9 cellular contexts compared by ENCODE assay signal in genomic region chr20:32902456-32903420, GRCh38. TPM values are rescaled to one million over a fixed set of nuclear protein-coding genes. Genes with fewer than 3 reads are reported as not detected.
DNase-seq lines count a peak whose midpoint lies in the region; ATAC-seq and TF ChIP-seq lines count a peak whose summit lies in the region.
"Had no signal": no experiment of that assay in that cellular context is flagged by ENCODE, and none has a peak within 500 bp of the region (broad histone marks: within the 10 kb centered on the region; RNA-seq: fewer than 3 reads in every experiment).

No MANE protein-coding gene starts in this region.

- POLR2A ChIA-PET in WTC11 (lab: Charles Lee) = no interaction called here

- dilution Hi-C loops in mammary epithelial cell (cut with HindIII; ENCODE audit: low sequenced_read_pairs) = loop anchor here (5.0 kb wide), 1 partner anchor 85 kb away; no protein-coding TSS in a partner anchor

- H3K36me3 Mint-ChIP-seq in WTC11 = no peaks in the 10 kb centered on the region

- H4K20me1 ChIP-seq in mammary epithelial cell (ENCODE audit: insufficient read depth, low read length) = no peaks in the 10 kb centered on the region
- H4K20me1 ChIP-seq: BLaER1 had no signal

- BruUV-seq in mammary epithelial cell (replicated peaks; lab: Mats Ljungman, UMichigan) = no TSS peak

- no peak overlapping the region for H3K4me2 ChIP-seq in mammary epithelial cell (ENCODE audit: insufficient read depth, low read depth, low read length)
- H3K4me2 ChIP-seq: BLaER1 had no signal

- TF ChIP-seq CTCF in WTC11 (IDR thresholded peaks at IDR 0.05) (peak; percentile 89), mammary epithelial cell (conservative IDR thresholded peaks at IDR 0.05 in 1 of 2, IDR thresholded peaks at IDR 0.05 in 1 of 2; ENCODE audit: extremely low read depth in 1 of 2, insufficient read depth in 1 of 2, low read depth in 1 of 2, low read length in 2 of 2) (peak; percentile 86 to 95)

- no peaks in the 10 kb centered on the region for H3K79me2 ChIP-seq in mammary epithelial cell (ENCODE audit: insufficient read depth, low read length)

- H3K9me3 Mint-ChIP-seq in WTC11 = no peaks in the 10 kb centered on the region

- no peak overlapping the region for H3K9ac ChIP-seq in mammary epithelial cell (ENCODE audit: insufficient read depth, low read length)
- H3K9ac ChIP-seq: BLaER1 had no signal

- H3K27me3 ChIP-seq in mammary epithelial cell (ENCODE audit: insufficient read depth, low read length) = no peaks in the 10 kb centered on the region
- H3K27me3 ChIP-seq: BLaER1 had no signal

- no peaks in the 10 kb centered on the region for H3K4me1 ChIP-seq in mammary epithelial cell (ENCODE audit: insufficient read depth, low read length)

- H3K27ac ChIP-seq in mammary epithelial cell (ENCODE audit: insufficient read depth, low read depth, low read length) = no peak overlapping the region
- H3K27ac ChIP-seq: BLaER1 had no signal

- no peaks in the 10 kb centered on the region for H3K4me1 Mint-ChIP-seq in WTC11

- DNase-seq in DMS153 treated with DMSO at 0.1 percent for 48 hours (lab: John Stamatoyannopoulos, UW; ENCODE audit: unreplicated experiment) = peak; percentile 18
- no peak for DNase-seq in DMS153 (lab: John Stamatoyannopoulos, UW)
- DNase-seq in NCI-H1105 treated with DMSO at 0.1 percent for 48 hours (lab: John Stamatoyannopoulos, UW) = peak; percentile 48
- peak; percentile 60 for DNase-seq in WTC11 (ENCODE audit: low spot score)
- peak; percentile 36 for DNase-seq in mammary epithelial cell
- peak; percentile 59 for DNase-seq in left lobe of liver (ENCODE audit: low spot score)
- DNase-seq in stimulated activated CD4-positive, alpha-beta T cell treated with anti-CD3 and anti-CD28 coated beads, TNF-alpha, amount 100 ng/mL, for 24 hours (ENCODE audit: low read depth in 3 of 3) = peak; percentile 44 to 63 (median 46)
- DNase-seq in NCI-H187 treated with DMSO at 0.1 percent for 48 hours (lab: John Stamatoyannopoulos, UW) = no peak

- in situ Hi-C loops in mammary epithelial cell (cut with MboI; ENCODE audit: low sequenced_read_pairs in 2 of 2) = loop anchor here in 1 of 2 donors (25.0 kb wide), 1 partner anchor 185 kb away; the partner anchor contains the start of gene BPIFB4

- CTCF ChIA-PET in WTC11 (lab: Charles Lee) (interaction anchor here (0.6 to 2.0 kb wide), 32 partner anchors 9 to 1346 kb away, joined by 3 to 13 read pairs (median 4); partner anchors contain the start of genes BPIFB3, C20orf203 and SUN5), mammary epithelial cell (lab: Charles Lee; ENCODE audit: low non-redundant PET) (interaction anchor here (0.6 kb wide), 1 partner anchor 533 kb away, joined by 46 read pairs; no protein-coding TSS in a partner anchor)

- 68% methylated on average over 11 of the region's 25 CpGs for WGBS in mammary epithelial cell (ENCODE audit: low coverage, missing lambda C conversion rate)

- no peaks in the 10 kb centered on the region for H3K27me3 Mint-ChIP-seq in WTC11 (ENCODE audit: low read depth)

- no peak overlapping the region for H3K27ac Mint-ChIP-seq in WTC11

- intact Hi-C loops in mammary epithelial cell (cut with micrococcal nuclease) = loop anchor here (1.0 to 10.0 kb wide), 7 partner anchors 43 to 397 kb away; partner anchors contain the start of genes BPIFB2, BPIFB4 and SUN5

- H3K4me3 Mint-ChIP-seq in WTC11 = no peak overlapping the region

- H3K36me3 ChIP-seq in mammary epithelial cell (ENCODE audit: insufficient read depth, low read length) = no peaks in the 10 kb centered on the region
- H3K36me3 ChIP-seq: BLaER1 had no signal

- H3K9me3 ChIP-seq in mammary epithelial cell (replicated peaks; ENCODE audit: insufficient read depth, low read length) = no peaks in the 10 kb centered on the region
- H3K9me3 ChIP-seq: BLaER1 had no signal

- peak overlapping the region; percentile 31 for H2AFZ ChIP-seq in mammary epithelial cell (ENCODE audit: low read depth, low read length)

- no peak overlapping the region for H3K4me3 ChIP-seq in mammary epithelial cell (replicated peaks in 1 of 3; ENCODE audit: insufficient read depth in 1 of 3, low read depth in 2 of 3, low read length in 3 of 3)
- H3K4me3 ChIP-seq: BLaER1 had no signal

- ATAC-seq in WTC11 (peak; percentile 78), left lobe of liver (peak; percentile 95)

TF ChIP-seq in WTC11, 78 proteins besides CTCF, POLR2A, EP300 and RAD21:
- TF ChIP-seq ZNF121 (CRISPR knock-in tag; IDR thresholded peaks at IDR 0.05) (peak; percentile 99), GTF2I (CRISPR knock-in tag; conservative IDR thresholded peaks at IDR 0.05) (0 out of 2 replicates have a peak, but pooled peaks have one; percentile 8)
- TF ChIP-seq, protein P1, sequence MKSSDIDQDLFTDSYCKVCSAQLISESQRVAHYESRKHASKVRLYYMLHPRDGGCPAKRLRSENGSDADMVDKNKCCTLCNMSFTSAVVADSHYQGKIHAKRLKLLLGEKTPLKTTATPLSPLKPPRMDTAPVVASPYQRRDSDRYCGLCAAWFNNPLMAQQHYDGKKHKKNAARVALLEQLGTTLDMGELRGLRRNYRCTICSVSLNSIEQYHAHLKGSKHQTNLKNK (CRISPR knock-in tag; IDR thresholded peaks at IDR 0.05) = no peak

RNA-seq across cellular contexts. Expression of gene EFCAB8, which starts 44.0 kb away (rescaled TPM):
- 0.17 to 0.55 TPM (median 0.32 TPM) in 3 replicates for total RNA-seq in WTC11 (2021)
- under 1 TPM; 0.47 to 0.50 TPM for total RNA-seq in mammary epithelial cell
- not detected for polyA plus RNA-seq in mammary epithelial cell
- polyA minus RNA-seq in mammary epithelial cell = not detected
- total RNA-seq in left lobe of liver = 0.15 TPM

Comparison
In these comparisons a context has a peak if more than half of its experiments do, and no peak if none do; other contexts are left out.
1. DNase-seq: peak in DMS153 treated with DMSO at 0.1 percent for 48 hours (single experiment), NCI-H1105 treated with DMSO at 0.1 percent for 48 hours (single experiment), WTC11 (single experiment), mammary epithelial cell (single experiment), left lobe of liver (single experiment) and stimulated activated CD4-positive, alpha-beta T cell treated with anti-CD3 and anti-CD28 coated beads, TNF-alpha, amount 100 ng/mL, for 24 hours (3 of 3); none in DMS153 (single experiment) and NCI-H187 treated with DMSO at 0.1 percent for 48 hours (single experiment).